20 cellular contexts compared by ENCODE assay signal in the genomic region with DNA sequence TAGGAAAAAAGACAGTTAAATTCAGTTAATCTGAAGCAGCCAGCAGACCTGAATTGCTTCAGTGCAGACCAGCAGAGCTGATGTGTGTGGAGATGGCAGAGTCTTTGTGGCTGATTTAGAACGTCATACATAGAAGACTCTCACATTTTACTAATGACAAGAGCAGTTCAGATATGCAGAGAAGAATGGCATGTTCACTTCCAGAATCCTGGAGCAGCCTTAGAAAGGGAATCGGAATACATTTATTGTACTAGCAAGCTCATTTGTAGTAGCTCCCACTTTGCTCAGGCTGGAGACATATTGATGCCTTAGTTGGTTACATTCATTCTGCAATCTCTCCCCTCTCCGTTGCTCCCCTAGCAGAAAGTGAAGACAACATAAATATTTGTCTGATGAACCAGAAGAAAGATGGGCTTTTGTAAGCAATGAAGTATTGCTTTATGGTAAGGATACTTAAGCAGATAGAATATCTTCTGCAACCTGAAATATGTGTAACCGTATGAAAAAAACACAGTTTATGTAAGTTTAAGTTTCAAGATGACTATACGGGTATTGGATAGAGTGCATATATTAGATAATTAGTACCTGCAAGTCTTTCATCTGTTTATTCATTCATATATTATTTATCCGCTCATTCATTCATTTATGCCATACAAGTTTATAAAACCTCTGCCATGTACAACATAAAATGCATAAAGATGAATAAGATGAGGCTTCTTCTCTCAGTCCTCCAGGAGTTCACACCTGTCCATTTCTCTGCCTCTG.
DNase-seq lines count a peak whose midpoint lies in the region; ATAC-seq, FAIRE-seq and TF ChIP-seq lines count a peak whose summit lies in the region.
"Had no signal": no experiment of that assay in that cellular context is flagged by ENCODE, and none has a peak within 500 bp of the region (broad histone marks: within the 10 kb centered on the region; RNA-seq: fewer than 3 reads in every experiment).

No MANE protein-coding gene starts in this region.

- H3K4me3 Mint-ChIP-seq in T-helper 17 cell: peak overlapping the region; percentile 49
- H3K4me3 Mint-ChIP-seq in neural crest cell: no peak overlapping the region
- H3K4me3 Mint-ChIP-seq: B cell; CD4-positive, CD25-positive, alpha-beta regulatory T cell; T-helper 1 cell treated with Interleukin-12 subunit alpha and Interleukin-12 subunit beta and Interleukin-4 antibody, amounts not matched to agents 30 μg/mL and 1 μg/mL, for 36 hours had no signal

- H3K27ac ChIP-seq in esophagus squamous epithelium: no peak overlapping the region

- peaks cover 4% of the 10 kb centered on the region for H3K9me3 Mint-ChIP-seq in neural crest cell
- H3K9me3 Mint-ChIP-seq: T-helper 1 cell treated with Interleukin-12 subunit alpha and Interleukin-12 subunit beta and Interleukin-4 antibody, amounts not matched to agents 30 μg/mL and 1 μg/mL, for 36 hours had no signal

- H3K36me3 Mint-ChIP-seq in T-helper 17 cell (ENCODE audit: low read depth) (no peaks in the 10 kb centered on the region), neural crest cell (ENCODE audit: low read depth) (no peaks in the 10 kb centered on the region)
- H3K36me3 Mint-ChIP-seq: CD4-positive, CD25-positive, alpha-beta regulatory T cell had no signal

- DNase-seq in GM12892 (ENCODE audit: insufficient read length) (no peak), T-helper 17 cell (no peak), neural crest cell (ENCODE audit: low read depth, low spot score) (no peak), HuH-7 (ENCODE audit: low spot score) (no peak), esophagus squamous epithelium (lab: John Stamatoyannopoulos, UW) (no peak)
- no peak for DNase-seq in activated CD4-positive, alpha-beta T cell treated with anti-CD3 and anti-CD28 coated beads, Interleukin-2, amount 50 U/mL, for 48 hours
- DNase-seq: CD4-positive, CD25-positive, alpha-beta regulatory T cell; EL; GF-D8; GOT3; HCEC 1CT; NCI-H1092; NCI-H1436 treated with DMSO at 0.1 percent for 48 hours; NCI-H2029 treated with DMSO at 0.1 percent for 48 hours; NCI-H226; NCI-H82; Right ventricle myocardium superior had no signal

- H3K27ac Mint-ChIP-seq in T-helper 17 cell: no peak overlapping the region
- H3K27ac Mint-ChIP-seq in neural crest cell (ENCODE audit: unreplicated experiment): peak overlapping the region; percentile 48
- H3K27ac Mint-ChIP-seq: B cell; T-helper 1 cell treated with Interleukin-12 subunit alpha and Interleukin-12 subunit beta and Interleukin-4 antibody, amounts not matched to agents 30 μg/mL and 1 μg/mL, for 36 hours had no signal

- H3K4me1 Mint-ChIP-seq in T-helper 17 cell (peaks cover 7% of the 10 kb centered on the region), neural crest cell (no peaks in the 10 kb centered on the region)
- H3K4me1 Mint-ChIP-seq: B cell had no signal

- no peaks in the 10 kb centered on the region for H3K36me3 ChIP-seq in esophagus squamous epithelium

- no peak for TF ChIP-seq CTCF in neural crest cell (conservative IDR thresholded peaks at IDR 0.05)
- no peak for TF ChIP-seq CTCF in esophagus squamous epithelium (IDR thresholded peaks at IDR 0.05)

- no peak overlapping the region for H3K4me3 ChIP-seq in esophagus squamous epithelium

- peak; percentile 54 for FAIRE-seq in GM12892 (lab: Jason Lieb, UNC)

- WGBS in esophagus squamous epithelium, 2 donors: 75% methylated on average over 6 of the region's 6 CpGs

- H3K27me3 ChIP-seq in esophagus squamous epithelium: no peaks in the 10 kb centered on the region

- H3K4me1 ChIP-seq in esophagus squamous epithelium: no peaks in the 10 kb centered on the region

- H3K27me3 Mint-ChIP-seq in T-helper 17 cell (peaks cover 57% of the 10 kb centered on the region), neural crest cell (ENCODE audit: low read depth) (peaks cover 4% of the 10 kb centered on the region)

- intact Hi-C loops in esophagus squamous epithelium (cut with DNase I): no loop called here

- H3K9me3 ChIP-seq in T-helper 17 cell (ENCODE audit: control insufficient read depth, low read length, poor library complexity, severe bottlenecking) (no peaks in the 10 kb centered on the region), esophagus squamous epithelium (no peaks in the 10 kb centered on the region)

- TF ChIP-seq POLR2A in GM12892 (IDR thresholded peaks at IDR 0.05; ENCODE audit: low read depth, low read length) (no peak), esophagus squamous epithelium (IDR thresholded peaks at IDR 0.05) (no peak)

- ATAC-seq in HG03432 (IDR thresholded peaks at IDR 0.05; ENCODE audit: unreplicated experiment) (peak; percentile 23), T-helper 17 cell (no peak)
